In genomic region chr14:94989417-94989816, GRCh38 we compare ENCODE assay signal across 37 cellular contexts.
"Had no signal": no experiment of that assay in that cellular context is flagged by ENCODE, and none has a peak within 500 bp of the region (broad histone marks: within the 10 kb centered on the region; RNA-seq: fewer than 3 reads in every experiment).

No MANE protein-coding gene starts in this region.

- H3K4me1 Mint-ChIP-seq: activated B cell treated with CpG ODN at 0.5 μM for 24 hours; activated CD4-positive, alpha-beta memory T cell treated with anti-CD3 and anti-CD28 coated beads, Interleukin-2, amount 10 ng/mL, durations not matched to agents 7 days and 5 days; activated CD4-positive, alpha-beta T cell treated with anti-CD3 and anti-CD28 coated beads, Interleukin-2, amount 10 ng/mL, durations not matched to agents 7 days and 5 days; activated CD8-positive, alpha-beta memory T cell treated with anti-CD3 and anti-CD28 coated beads, Interleukin-2, amount 10 ng/mL, durations not matched to agents 7 days and 5 days; activated naive CD4-positive, alpha-beta T cell treated with anti-CD3 and anti-CD28 coated beads, Interleukin-2, amount 10 ng/mL, durations not matched to agents 7 days and 5 days; activated naive CD4-positive, alpha-beta T cell treated with anti-CD3 and anti-CD28 coated beads, Interleukin-2, amount 50 U/mL, for 24 hours; activated naive CD8-positive, alpha-beta T cell treated with anti-CD3 and anti-CD28 coated beads, Interleukin-2, amount 10 ng/mL, durations not matched to agents 7 days and 5 days; activated naive CD8-positive, alpha-beta T cell treated with anti-CD3 and anti-CD28 coated beads, Interleukin-2, amount 50 U/mL, for 24 hours; brain; central memory CD8-positive, alpha-beta T cell had no signal

- FAIRE-seq: bronchial epithelial cell, TTC549 had no signal

- H3K4me1 ChIP-seq: ascending aorta had no signal

- H3K27ac Mint-ChIP-seq: activated B cell treated with CpG ODN at 0.5 μM for 24 hours; activated CD4-positive, alpha-beta memory T cell treated with anti-CD3 and anti-CD28 coated beads, Interleukin-2, amount 10 ng/mL, durations not matched to agents 7 days and 5 days; activated CD4-positive, alpha-beta T cell treated with anti-CD3 and anti-CD28 coated beads, Interleukin-2, amount 10 ng/mL, durations not matched to agents 7 days and 5 days; activated CD8-positive, alpha-beta memory T cell treated with anti-CD3 and anti-CD28 coated beads, Interleukin-2, amount 10 ng/mL, durations not matched to agents 7 days and 5 days; activated CD8-positive, alpha-beta T cell treated with anti-CD3 and anti-CD28 coated beads, Interleukin-2, amount 10 ng/mL, durations not matched to agents 7 days and 5 days; activated naive CD4-positive, alpha-beta T cell treated with anti-CD3 and anti-CD28 coated beads, Interleukin-2, amount 10 ng/mL, durations not matched to agents 7 days and 5 days; activated naive CD4-positive, alpha-beta T cell treated with anti-CD3 and anti-CD28 coated beads, Interleukin-2, amount 50 U/mL, for 24 hours; activated naive CD8-positive, alpha-beta T cell; activated naive CD8-positive, alpha-beta T cell treated with anti-CD3 and anti-CD28 coated beads, Interleukin-2, amount 10 ng/mL, durations not matched to agents 7 days and 5 days; activated naive CD8-positive, alpha-beta T cell treated with anti-CD3 and anti-CD28 coated beads, Interleukin-2, amount 50 U/mL, for 24 hours; activated T-cell treated with anti-CD3 and anti-CD28 coated beads, Interleukin-2, amount 50 U/mL, for 24 hours; activated T-helper 2 cell treated with anti-CD3 and anti-CD28 coated beads, Interferon-gamma antibody, Interleukin-2, Interleukin-4, amounts not matched to agents 10 μg/mL and 5 μg/mL and 100 μg/mL, durations not matched to agents 14 hours and 24 hours and 36 hours; brain; T-helper 1 cell treated with Interleukin-12 subunit alpha and Interleukin-12 subunit beta and Interleukin-4 antibody, amounts not matched to agents 30 μg/mL and 1 μg/mL, for 36 hours; T-helper 2 cell treated with Interferon-gamma antibody and Interleukin-4, amounts not matched to agents 5 μg/mL and 100 μg/mL, for 36 hours had no signal

- H3K4me3 ChIP-seq: ascending aorta, cardiac muscle cell had no signal

- H3K27ac ChIP-seq: ascending aorta, cardiac muscle cell, VCaP had no signal

- DNase-seq: activated B cell treated with CpG ODN at 0.5 μM for 24 hours; activated CD4-positive, alpha-beta memory T cell treated with anti-CD3 and anti-CD28 coated beads, Interleukin-2, amount 10 ng/mL, durations not matched to agents 7 days and 5 days; activated CD4-positive, alpha-beta T cell treated with anti-CD3 and anti-CD28 coated beads for 48 hours; activated CD4-positive, alpha-beta T cell treated with anti-CD3 and anti-CD28 coated beads, Interleukin-2, amount 10 ng/mL, durations not matched to agents 7 days and 5 days; activated CD4-positive, alpha-beta T cell treated with anti-CD3 and anti-CD28 coated beads, Interleukin-2, amount 50 U/mL, for 48 hours; activated CD4-positive, CD25-positive, alpha-beta regulatory T cell treated with anti-CD3 and anti-CD28 coated beads, Interleukin-2, amount 50 U/mL, for 72 hours; activated CD8-positive, alpha-beta memory T cell treated with anti-CD3 and anti-CD28 coated beads for 24 hours; activated CD8-positive, alpha-beta memory T cell treated with anti-CD3 and anti-CD28 coated beads, Interleukin-2, amount 10 ng/mL, durations not matched to agents 7 days and 5 days; activated CD8-positive, alpha-beta memory T cell treated with anti-CD3 and anti-CD28 coated beads, Interleukin-2, amount 50 U/mL, for 48 hours; activated CD8-positive, alpha-beta T cell treated with anti-CD3 and anti-CD28 coated beads, Interleukin-2, amount 10 ng/mL, durations not matched to agents 7 days and 5 days; activated effector memory CD4-positive, alpha-beta T cell treated with Interleukin-2 at 50 U/mL for 16 hours; activated gamma-delta T cell; activated naive CD4-positive, alpha-beta T cell treated with anti-CD3 and anti-CD28 coated beads, Interleukin-2, amount 10 ng/mL, durations not matched to agents 7 days and 5 days; activated naive CD4-positive, alpha-beta T cell treated with Interleukin-2 at 50 U/mL for 16 hours; activated naive CD8-positive, alpha-beta T cell treated with anti-CD3 and anti-CD28 coated beads, Interleukin-2, amount 10 ng/mL, durations not matched to agents 7 days and 5 days; activated naive CD8-positive, alpha-beta T cell treated with anti-CD3 and anti-CD28 coated beads, Interleukin-2, amount 50 U/mL, for 24 hours; activated T-cell treated with anti-CD3 and anti-CD28 coated beads, Interleukin-2, amount 50 U/mL, for 24 hours; activated T-cell treated with anti-CD3 and anti-CD28 coated beads, Interleukin-2, amount 50 U/mL, for 48 hours; amygdala; anterior cingulate cortex; caudate nucleus; cerebellar nuclear complex; T-helper 1 cell; T-helper 2 cell; T-helper 9 cell had no signal

- H3K27me3 ChIP-seq: ascending aorta, cardiac muscle cell had no signal

- H3K4me3 Mint-ChIP-seq: activated B cell treated with CpG ODN at 0.5 μM for 24 hours; activated CD4-positive, alpha-beta memory T cell treated with anti-CD3 and anti-CD28 coated beads, Interleukin-2, amount 10 ng/mL, durations not matched to agents 7 days and 5 days; activated CD4-positive, alpha-beta T cell treated with anti-CD3 and anti-CD28 coated beads, Interleukin-2, amount 10 ng/mL, durations not matched to agents 7 days and 5 days; activated CD8-positive, alpha-beta memory T cell treated with anti-CD3 and anti-CD28 coated beads, Interleukin-2, amount 10 ng/mL, durations not matched to agents 7 days and 5 days; activated CD8-positive, alpha-beta T cell treated with anti-CD3 and anti-CD28 coated beads, Interleukin-2, amount 10 ng/mL, durations not matched to agents 7 days and 5 days; activated naive CD4-positive, alpha-beta T cell treated with anti-CD3 and anti-CD28 coated beads, Interleukin-2, amount 10 ng/mL, durations not matched to agents 7 days and 5 days; activated naive CD4-positive, alpha-beta T cell treated with anti-CD3 and anti-CD28 coated beads, Interleukin-2, amount 50 U/mL, for 24 hours; activated naive CD8-positive, alpha-beta T cell; activated naive CD8-positive, alpha-beta T cell treated with anti-CD3 and anti-CD28 coated beads, Interleukin-2, amount 10 ng/mL, durations not matched to agents 7 days and 5 days; activated naive CD8-positive, alpha-beta T cell treated with anti-CD3 and anti-CD28 coated beads, Interleukin-2, amount 50 U/mL, for 24 hours; activated T-cell treated with anti-CD3 and anti-CD28 coated beads, Interleukin-2, amount 50 U/mL, for 24 hours; brain; central memory CD8-positive, alpha-beta T cell; T-helper 1 cell treated with Interleukin-12 subunit alpha and Interleukin-12 subunit beta and Interleukin-4 antibody, amounts not matched to agents 30 μg/mL and 1 μg/mL, for 36 hours; T-helper 2 cell treated with Interferon-gamma antibody and Interleukin-4, amounts not matched to agents 5 μg/mL and 100 μg/mL, for 36 hours had no signal

- H3K36me3 ChIP-seq: ascending aorta, cardiac muscle cell had no signal

- H3K36me3 Mint-ChIP-seq: activated CD8-positive, alpha-beta memory T cell treated with anti-CD3 and anti-CD28 coated beads, Interleukin-2, amount 10 ng/mL, durations not matched to agents 7 days and 5 days; activated naive CD4-positive, alpha-beta T cell treated with anti-CD3 and anti-CD28 coated beads, Interleukin-2, amount 10 ng/mL, durations not matched to agents 7 days and 5 days; activated naive CD4-positive, alpha-beta T cell treated with anti-CD3 and anti-CD28 coated beads, Interleukin-2, amount 50 U/mL, for 24 hours; activated naive CD8-positive, alpha-beta T cell treated with anti-CD3 and anti-CD28 coated beads, Interleukin-2, amount 10 ng/mL, durations not matched to agents 7 days and 5 days; brain had no signal

- H3K9me3 Mint-ChIP-seq: activated CD4-positive, alpha-beta T cell treated with anti-CD3 and anti-CD28 coated beads, Interleukin-2, amount 10 ng/mL, durations not matched to agents 7 days and 5 days; T-helper 2 cell treated with Interferon-gamma antibody and Interleukin-4, amounts not matched to agents 5 μg/mL and 100 μg/mL, for 36 hours had no signal
